Comparison of ENCODE assay signal across 26 cellular contexts in the genomic region with DNA sequence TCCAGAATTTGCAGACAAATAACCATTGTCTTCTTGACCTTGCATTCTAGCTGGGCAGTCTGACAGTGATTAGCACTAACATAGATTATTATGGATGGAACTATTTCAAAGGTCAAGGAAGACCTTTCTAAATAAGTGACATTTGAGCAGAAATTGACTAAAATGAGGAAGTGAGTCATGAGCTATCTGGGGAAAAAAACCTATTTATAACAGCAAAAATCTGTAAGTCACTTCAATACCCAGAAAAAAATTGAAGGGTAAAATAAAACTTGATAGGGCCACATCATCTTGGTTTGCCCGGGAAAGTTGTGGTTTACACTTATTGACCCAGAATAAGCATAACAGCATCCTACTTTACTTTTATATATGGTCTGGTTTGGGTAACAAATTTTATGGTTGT.
"Had no signal": no experiment of that assay in that cellular context is flagged by ENCODE, and none has a peak within 500 bp of the region (broad histone marks: within the 10 kb centered on the region; RNA-seq: fewer than 3 reads in every experiment).

No MANE protein-coding gene starts in this region.

- H3K4me1 ChIP-seq: adrenal gland, ascending aorta, gastrocnemius medialis, psoas muscle, right atrium auricular region, thyroid gland, upper lobe of right lung had no signal

- DNase-seq: activated B cell treated with CpG ODN at 0.5 μM for 24 hours; activated CD4-positive, alpha-beta T cell treated with anti-CD3 and anti-CD28 coated beads for 36 hours; activated CD4-positive, alpha-beta T cell treated with anti-CD3 and anti-CD28 coated beads, Interleukin-2, amount 50 U/mL, for 4 hours; activated CD8-positive, alpha-beta memory T cell treated with anti-CD3 and anti-CD28 coated beads for 24 hours; activated CD8-positive, alpha-beta memory T cell treated with anti-CD3 and anti-CD28 coated beads, Interleukin-2, amount 50 U/mL, for 4 hours; activated T-cell treated with anti-CD3 and anti-CD28 coated beads, Interleukin-2, amount 50 U/mL, for 24 hours; adrenal gland; brain microvascular endothelial cell; caudate nucleus; effector CD4-positive, alpha-beta T cell; gastrocnemius medialis; hypothalamus; left ventricle myocardium inferior; naive thymus-derived CD8-positive, alpha-beta T cell; psoas muscle; spleen; stimulated activated CD4-positive, alpha-beta T cell treated with anti-CD3 and anti-CD28 coated beads, Interleukin-4, amount 100 ng/mL, for 24 hours; substantia nigra; thyroid gland; upper lobe of right lung had no signal

- H3K27me3 Mint-ChIP-seq: activated B cell treated with CpG ODN at 0.5 μM for 24 hours; activated T-cell treated with anti-CD3 and anti-CD28 coated beads, Interleukin-2, amount 50 U/mL, for 24 hours; activated T-helper 17 cell treated with anti-CD3 and anti-CD28 coated beads, Interleukin-2, amount 50 U/mL, for 72 hours; dendritic cell treated with granulocyte-macrophage colony-stimulating factor and Interleukin-4, amounts not matched to agents 40 ng/mL and 50 ng/mL, for 4 days; stimulated activated naive CD8-positive, alpha-beta T cell treated with anti-CD3 and anti-CD28 coated beads, Interleukin-15, Interleukin-2, amounts not matched to agents 100 ng/mL and 50 ng/mL, for 24 hours had no signal

- H3K27me3 ChIP-seq: adrenal gland, ascending aorta, brain microvascular endothelial cell, gastrocnemius medialis, right atrium auricular region, spleen, thyroid gland, upper lobe of right lung had no signal

- H3K27ac Mint-ChIP-seq: activated B cell treated with CpG ODN at 0.5 μM for 24 hours; activated CD4-positive, alpha-beta T cell treated with anti-CD3 and anti-CD28 coated beads for 36 hours; activated naive CD8-positive, alpha-beta T cell; activated T-cell treated with anti-CD3 and anti-CD28 coated beads, Interleukin-2, amount 50 U/mL, for 24 hours; activated T-helper 17 cell treated with anti-CD3 and anti-CD28 coated beads, Interleukin-2, amount 50 U/mL, for 72 hours; dendritic cell treated with granulocyte-macrophage colony-stimulating factor and Interleukin-4, amounts not matched to agents 40 ng/mL and 50 ng/mL, for 4 days; naive thymus-derived CD8-positive, alpha-beta T cell; stimulated activated naive CD8-positive, alpha-beta T cell treated with anti-CD3 and anti-CD28 coated beads, Interleukin-15, Interleukin-2, amounts not matched to agents 100 ng/mL and 50 ng/mL, for 24 hours had no signal

- H3K36me3 ChIP-seq: adrenal gland, ascending aorta, brain microvascular endothelial cell, gastrocnemius medialis, left ventricle myocardium inferior, right atrium auricular region, spleen, thyroid gland, upper lobe of right lung had no signal

- H3K9me3 ChIP-seq: adrenal gland, ascending aorta, gastrocnemius medialis, left ventricle myocardium inferior, psoas muscle, right atrium auricular region, spleen, thyroid gland, upper lobe of right lung had no signal

- H3K27ac ChIP-seq: adrenal gland, ascending aorta, brain microvascular endothelial cell, gastrocnemius medialis, psoas muscle, right atrium auricular region, spleen, thyroid gland, upper lobe of right lung had no signal

- H3K4me3 ChIP-seq: adrenal gland, ascending aorta, gastrocnemius medialis, left ventricle myocardium inferior, psoas muscle, right atrium auricular region, spleen, thyroid gland, upper lobe of right lung had no signal

- H3K36me3 Mint-ChIP-seq: activated naive CD8-positive, alpha-beta T cell; naive thymus-derived CD8-positive, alpha-beta T cell had no signal

- H3K9me3 Mint-ChIP-seq: activated B cell treated with CpG ODN at 0.5 μM for 24 hours; dendritic cell treated with granulocyte-macrophage colony-stimulating factor and Interleukin-4, amounts not matched to agents 40 ng/mL and 50 ng/mL, for 4 days had no signal

- H3K4me3 Mint-ChIP-seq: activated B cell treated with CpG ODN at 0.5 μM for 24 hours; activated CD4-positive, alpha-beta T cell treated with anti-CD3 and anti-CD28 coated beads for 36 hours; activated naive CD8-positive, alpha-beta T cell; activated T-cell treated with anti-CD3 and anti-CD28 coated beads, Interleukin-2, amount 50 U/mL, for 24 hours; activated T-helper 17 cell treated with anti-CD3 and anti-CD28 coated beads, Interleukin-2, amount 50 U/mL, for 72 hours; dendritic cell treated with granulocyte-macrophage colony-stimulating factor and Interleukin-4, amounts not matched to agents 40 ng/mL and 50 ng/mL, for 4 days; naive thymus-derived CD8-positive, alpha-beta T cell; stimulated activated naive CD8-positive, alpha-beta T cell treated with anti-CD3 and anti-CD28 coated beads, Interleukin-15, Interleukin-2, amounts not matched to agents 100 ng/mL and 50 ng/mL, for 24 hours had no signal

- H3K4me1 Mint-ChIP-seq: activated B cell treated with CpG ODN at 0.5 μM for 24 hours; activated CD4-positive, alpha-beta T cell treated with anti-CD3 and anti-CD28 coated beads for 36 hours; activated T-helper 17 cell treated with anti-CD3 and anti-CD28 coated beads, Interleukin-2, amount 50 U/mL, for 72 hours; naive thymus-derived CD8-positive, alpha-beta T cell had no signal

- ATAC-seq: activated CD4-positive, alpha-beta T cell treated with anti-CD3 and anti-CD28 coated beads for 36 hours; activated T-helper 17 cell treated with anti-CD3 and anti-CD28 coated beads, Interleukin-2, amount 50 U/mL, for 72 hours; gastrocnemius medialis; naive thymus-derived CD8-positive, alpha-beta T cell; psoas muscle had no signal
